In the genomic region with DNA sequence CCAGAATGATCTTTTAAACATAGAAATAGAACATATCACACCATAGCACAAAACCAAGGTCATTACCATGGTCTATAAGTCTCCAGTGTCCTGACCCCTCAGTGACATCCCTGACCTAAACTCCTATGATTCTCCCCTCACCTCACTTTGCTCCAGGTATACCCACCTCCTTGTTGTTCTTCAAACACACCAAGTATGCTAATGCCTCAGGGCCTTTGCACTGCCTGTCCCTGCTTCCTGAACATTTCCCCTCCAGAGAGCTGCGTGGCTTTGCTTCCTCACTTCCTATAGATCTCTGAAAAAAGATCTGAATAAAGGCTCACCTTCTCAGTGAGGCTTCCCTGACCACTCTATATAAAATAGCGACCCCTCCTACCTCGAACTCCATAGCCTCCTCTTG, we compare ENCODE assay signal across 2 cellular contexts.
TF ChIP-seq lines count a peak whose summit lies in the region.

No MANE protein-coding gene starts in this region.

TF ChIP-seq in A549, 52 proteins besides CTCF, POLR2A, EP300 and RAD21:
- TF ChIP-seq E2F6 (IDR thresholded peaks at IDR 0.05; ENCODE audit: borderline replicate concordance, low read depth), result no peak
- no peak for TF ChIP-seq RARB (CRISPR knock-in tag; IDR thresholded peaks at IDR 0.05)
- no peak for TF ChIP-seq RNF2 (IDR thresholded peaks at IDR 0.05; ENCODE audit: borderline replicate concordance, low read depth)
- TF ChIP-seq, protein P1, sequence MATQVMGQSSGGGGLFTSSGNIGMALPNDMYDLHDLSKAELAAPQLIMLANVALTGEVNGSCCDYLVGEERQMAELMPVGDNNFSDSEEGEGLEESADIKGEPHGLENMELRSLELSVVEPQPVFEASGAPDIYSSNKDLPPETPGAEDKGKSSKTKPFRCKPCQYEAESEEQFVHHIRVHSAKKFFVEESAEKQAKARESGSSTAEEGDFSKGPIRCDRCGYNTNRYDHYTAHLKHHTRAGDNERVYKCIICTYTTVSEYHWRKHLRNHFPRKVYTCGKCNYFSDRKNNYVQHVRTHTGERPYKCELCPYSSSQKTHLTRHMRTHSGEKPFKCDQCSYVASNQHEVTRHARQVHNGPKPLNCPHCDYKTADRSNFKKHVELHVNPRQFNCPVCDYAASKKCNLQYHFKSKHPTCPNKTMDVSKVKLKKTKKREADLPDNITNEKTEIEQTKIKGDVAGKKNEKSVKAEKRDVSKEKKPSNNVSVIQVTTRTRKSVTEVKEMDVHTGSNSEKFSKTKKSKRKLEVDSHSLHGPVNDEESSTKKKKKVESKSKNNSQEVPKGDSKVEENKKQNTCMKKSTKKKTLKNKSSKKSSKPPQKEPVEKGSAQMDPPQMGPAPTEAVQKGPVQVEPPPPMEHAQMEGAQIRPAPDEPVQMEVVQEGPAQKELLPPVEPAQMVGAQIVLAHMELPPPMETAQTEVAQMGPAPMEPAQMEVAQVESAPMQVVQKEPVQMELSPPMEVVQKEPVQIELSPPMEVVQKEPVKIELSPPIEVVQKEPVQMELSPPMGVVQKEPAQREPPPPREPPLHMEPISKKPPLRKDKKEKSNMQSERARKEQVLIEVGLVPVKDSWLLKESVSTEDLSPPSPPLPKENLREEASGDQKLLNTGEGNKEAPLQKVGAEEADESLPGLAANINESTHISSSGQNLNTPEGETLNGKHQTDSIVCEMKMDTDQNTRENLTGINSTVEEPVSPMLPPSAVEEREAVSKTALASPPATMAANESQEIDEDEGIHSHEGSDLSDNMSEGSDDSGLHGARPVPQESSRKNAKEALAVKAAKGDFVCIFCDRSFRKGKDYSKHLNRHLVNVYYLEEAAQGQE (IDR thresholded peaks at IDR 0.05), result no peak
- TF ChIP-seq CBX8 (IDR thresholded peaks at IDR 0.05), result no peak
- TF ChIP-seq MAFK (IDR thresholded peaks at IDR 0.05; ENCODE audit: partially characterized antibody), result no peak
- TF ChIP-seq, protein P2, sequence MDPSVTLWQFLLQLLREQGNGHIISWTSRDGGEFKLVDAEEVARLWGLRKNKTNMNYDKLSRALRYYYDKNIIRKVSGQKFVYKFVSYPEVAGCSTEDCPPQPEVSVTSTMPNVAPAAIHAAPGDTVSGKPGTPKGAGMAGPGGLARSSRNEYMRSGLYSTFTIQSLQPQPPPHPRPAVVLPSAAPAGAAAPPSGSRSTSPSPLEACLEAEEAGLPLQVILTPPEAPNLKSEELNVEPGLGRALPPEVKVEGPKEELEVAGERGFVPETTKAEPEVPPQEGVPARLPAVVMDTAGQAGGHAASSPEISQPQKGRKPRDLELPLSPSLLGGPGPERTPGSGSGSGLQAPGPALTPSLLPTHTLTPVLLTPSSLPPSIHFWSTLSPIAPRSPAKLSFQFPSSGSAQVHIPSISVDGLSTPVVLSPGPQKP (IDR thresholded peaks at IDR 0.05; ENCODE audit: low read depth, low read length), result no peak
- TF ChIP-seq BHLHE40 (IDR thresholded peaks at IDR 0.05; ENCODE audit: low read depth, low read length), result no peak
- TF ChIP-seq USF2 (IDR thresholded peaks at IDR 0.05), result no peak

TF ChIP-seq in HEK293, 187 proteins besides CTCF, POLR2A, EP300 and RAD21:
- peak; percentile 91 for TF ChIP-seq ZNF623 (tag by site-specific recombination; IDR thresholded peaks at IDR 0.05)
- TF ChIP-seq ZNF16 (tag by site-specific recombination; IDR thresholded peaks at IDR 0.05; ENCODE audit: low read depth), result no peak
